Comparison of ENCODE assay signal across 17 cellular contexts in the genomic region with DNA sequence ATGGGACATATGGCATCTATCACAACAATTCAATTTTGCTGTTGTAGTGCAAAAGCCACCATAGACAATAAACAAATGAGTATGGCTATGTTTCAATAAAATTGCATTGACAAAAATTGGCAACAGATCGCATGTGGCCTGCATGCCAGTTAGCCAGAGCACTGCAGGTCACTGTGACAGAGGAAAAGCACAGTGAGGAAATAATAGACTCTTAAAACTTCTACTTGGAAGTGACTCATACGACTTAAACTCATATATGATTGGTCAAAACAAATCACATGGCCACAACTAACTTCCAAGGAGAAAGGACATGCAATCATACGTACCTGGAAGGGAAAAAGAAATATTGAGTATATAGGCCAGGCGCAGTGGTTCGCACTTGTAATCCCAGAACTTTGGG. TPM values are rescaled to one million over a fixed set of nuclear protein-coding genes. Genes with fewer than 3 reads are reported as not detected.
A peak's percentile ranks its signal among the peaks of the same experiment; 100 is the strongest.
DNase-seq lines count a peak whose midpoint lies in the region; ATAC-seq, FAIRE-seq and TF ChIP-seq lines count a peak whose summit lies in the region.
"Had no signal": no experiment of that assay in that cellular context is flagged by ENCODE, and none has a peak within 500 bp of the region (broad histone marks: within the 10 kb centered on the region; RNA-seq: fewer than 3 reads in every experiment).

No MANE protein-coding gene starts in this region.

- ATAC-seq in A549 (0 out of 6 replicates have a peak, but pooled peaks of 1 of the 2 experiments have one; percentile 54), left ventricle myocardium superior (peak; percentile 52), GM19035 (IDR thresholded peaks at IDR 0.05; ENCODE audit: unreplicated experiment) (no peak)
- ATAC-seq: CD8-positive, alpha-beta T cell had no signal

- TF ChIP-seq RAD21 in A549 (conservative IDR thresholded peaks at IDR 0.05 in 1 of 2, IDR thresholded peaks at IDR 0.05 in 1 of 2), result no peak

- H3K4me1 ChIP-seq in A549 (peaks cover 38% of the 10 kb centered on the region), kidney (ENCODE audit: control insufficient read depth in 1 of 2, insufficient read depth in 1 of 2, low read depth in 1 of 2, low read length in 2 of 2) (no peaks in the 10 kb centered on the region)

- WGBS in A549 (ENCODE audit: missing lambda C conversion rate), result 79% methylated on average over 5 of the region's 5 CpGs

- CTCF ChIA-PET in A549 (lab: Yijun Ruan, JAX), result interaction anchor here (1.3 to 5.6 kb wide), 5 partner anchors 15 to 396 kb away, joined by 4 to 38 read pairs (median 4); no protein-coding TSS in a partner anchor

- TF ChIP-seq EP300 in A549 (IDR thresholded peaks at IDR 0.05), result no peak

- H3K36me3 ChIP-seq in kidney (ENCODE audit: control insufficient read depth in 1 of 2, insufficient read depth in 2 of 2, low read length in 2 of 2), result no peaks in the 10 kb centered on the region

- POLR2A ChIA-PET in A549 (lab: Yijun Ruan, JAX), result no interaction called here

- DNase-seq in A549 (ENCODE audit: low read depth in 1 of 2, low spot score in 1 of 2) (peak in 1 of 2 experiments; percentile 39), HFF-Myc (ENCODE audit: extremely low read depth, low read depth) (peak; percentile 38), left ventricle myocardium superior (no peak), NCI-H187 treated with DMSO at 0.1 percent for 48 hours (lab: John Stamatoyannopoulos, UW) (no peak), kidney (no peak)
- DNase-seq in activated CD4-positive, alpha-beta T cell treated with anti-CD3 and anti-CD28 coated beads, Interleukin-2, amount 50 U/mL, for 4 hours, result no peak
- DNase-seq: activated CD4-positive, alpha-beta memory T cell treated with anti-CD3 and anti-CD28 coated beads, Interleukin-2, amount 10 ng/mL, durations not matched to agents 7 days and 5 days; CD8-positive, alpha-beta T cell; cerebellar nuclear complex; DND-41; NCI-H1930; NCI-H510A; retina; stimulated activated CD4-positive, alpha-beta T cell treated with anti-CD3 and anti-CD28 coated beads, Interleukin-15, amount 100 ng/mL, for 24 hours had no signal

- H3K4me2 ChIP-seq in A549, result 0 out of 3 replicates have a peak overlapping the region, but pooled peaks have one; percentile 4

- no peak for TF ChIP-seq POLR2A in A549 (IDR thresholded peaks at IDR 0.05; ENCODE audit: low read length)

- H3K4me3 ChIP-seq in A549 (no peak overlapping the region), HFF-Myc (replicated peaks; ENCODE audit: low read depth, low read length) (no peak overlapping the region), kidney (ENCODE audit: low read length in 2 of 2) (no peak overlapping the region)

- 0 out of 6 replicates have a peak overlapping the region, but pooled peaks of 1 of the 2 experiments have one; percentile 10 for H3K27ac ChIP-seq in A549
- H3K27ac ChIP-seq in angular gyrus (ENCODE audit: low read depth, low read length), result peak overlapping the region; percentile 0
- no peak overlapping the region for H3K27ac ChIP-seq in kidney (ENCODE audit: low read depth in 2 of 2, low read length in 2 of 2)
- H3K27ac ChIP-seq: HL-60 had no signal

- no peak for TF ChIP-seq CTCF in A549 (IDR thresholded peaks at IDR 0.05)
- no peak for TF ChIP-seq CTCF in HFF-Myc (IDR thresholded peaks at IDR 0.05; ENCODE audit: low read depth, low read length, missing control alignments)
- TF ChIP-seq CTCF in kidney (IDR thresholded peaks at IDR 0.05; ENCODE audit: borderline replicate concordance, extremely low read depth, insufficient read depth), result no peak

- intact Hi-C loops in left ventricle myocardium superior (cut with micrococcal nuclease), result no loop called here
- intact Hi-C loops in kidney (cut with DNase I), result no loop called here

- H3K9me3 ChIP-seq in A549 (peaks cover 14% of the 10 kb centered on the region), kidney (ENCODE audit: control insufficient read depth in 1 of 2, low read length in 2 of 2) (peaks cover 0 to 4% of the 10 kb centered on the region in 2 donors)

- no peak overlapping the region for H3K9ac ChIP-seq in kidney (ENCODE audit: low read length in 2 of 2)

- no peak for FAIRE-seq in A549 (lab: Jason Lieb, UNC)
- FAIRE-seq in kidney (lab: Jason Lieb, UNC), result no peak

TF ChIP-seq in A549, 52 proteins besides CTCF, POLR2A, EP300 and RAD21:
- TF ChIP-seq CHD4 (IDR thresholded peaks at IDR 0.05; ENCODE audit: borderline replicate concordance), result no peak
- no peak for TF ChIP-seq FOSL2 (IDR thresholded peaks at IDR 0.05)
- TF ChIP-seq FOSL2 (CRISPR knock-in tag; IDR thresholded peaks at IDR 0.05), result peak; percentile 32; the same call in 1 of the 2 replicates
- TF ChIP-seq, protein P1, sequence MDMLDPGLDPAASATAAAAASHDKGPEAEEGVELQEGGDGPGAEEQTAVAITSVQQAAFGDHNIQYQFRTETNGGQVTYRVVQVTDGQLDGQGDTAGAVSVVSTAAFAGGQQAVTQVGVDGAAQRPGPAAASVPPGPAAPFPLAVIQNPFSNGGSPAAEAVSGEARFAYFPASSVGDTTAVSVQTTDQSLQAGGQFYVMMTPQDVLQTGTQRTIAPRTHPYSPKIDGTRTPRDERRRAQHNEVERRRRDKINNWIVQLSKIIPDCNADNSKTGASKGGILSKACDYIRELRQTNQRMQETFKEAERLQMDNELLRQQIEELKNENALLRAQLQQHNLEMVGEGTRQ (IDR thresholded peaks at IDR 0.05), result peak; percentile 73

RNA-seq across cellular contexts. Expression of gene EXOC6B, which starts 44.3 kb away (rescaled TPM):
- 24.7 and 28.3 TPM in 2 replicates for polyA plus RNA-seq in A549 (2011; rRNA removed)
- polyA plus RNA-seq in A549 (2012; cell fraction: cytosol; rRNA removed), result 4.9 and 6.5 TPM in 2 replicates
- 11.3 and 11.4 TPM in 2 replicates for polyA plus RNA-seq in A549 (2012; cell fraction: nucleus; rRNA removed)
- 14.3 to 18.5 TPM (median 15.5 TPM) in 3 replicates for polyA plus RNA-seq in A549 (2017; fragmentation: RNase III; extraction: RNeasy Plus Mini Kit Qiagen cat#74134 plus additional on column Dnase treatment)
- 42.2 and 45.6 TPM in 2 replicates for polyA minus RNA-seq in A549 (2011; rRNA and poly(A)+ RNA removed)
- total RNA-seq in left ventricle myocardium superior, result 122 TPM
- 31.3 TPM for total RNA-seq in kidney
- 5.9 TPM for polyA plus RNA-seq in kidney (ENCODE audit: insufficient read depth, low read depth, low replicate concordance)
